ENCODE assay signal across 8 cellular contexts in the genomic region with DNA sequence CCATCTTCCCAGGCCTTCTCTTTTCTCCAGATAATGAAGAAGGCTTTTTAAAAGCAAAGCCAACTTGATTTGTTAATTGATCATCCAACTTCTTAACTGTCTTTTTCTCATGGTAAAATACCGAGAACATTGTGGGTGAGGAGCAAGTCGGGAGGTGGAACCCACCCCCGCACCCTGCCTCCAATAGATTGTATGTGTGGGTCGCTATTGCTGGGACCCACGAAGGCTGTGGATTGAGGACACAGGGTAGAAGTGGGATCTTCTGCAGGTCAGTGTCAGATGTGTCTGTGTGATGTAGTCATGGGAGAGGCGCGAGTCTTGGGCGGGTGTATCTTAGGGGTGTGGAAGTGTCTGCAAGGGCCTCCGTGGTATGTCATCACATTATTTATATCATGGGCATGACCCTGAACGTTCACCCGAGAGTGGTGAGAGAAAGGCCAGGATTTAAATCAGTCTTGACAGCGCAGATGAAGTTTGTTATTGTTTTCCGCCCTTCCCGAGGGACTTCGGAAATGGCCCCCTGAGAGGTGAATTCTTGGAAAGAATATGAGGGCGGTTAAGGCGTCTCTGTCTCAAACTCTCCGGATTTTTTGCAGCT. TPM values are rescaled to one million over a fixed set of nuclear protein-coding genes. Genes with fewer than 3 reads are reported as not detected.
DNase-seq lines count a peak whose midpoint lies in the region; ATAC-seq and TF ChIP-seq lines count a peak whose summit lies in the region.

No MANE protein-coding gene starts in this region.

- ATAC-seq in GM23338 (no peak), GM19035 (IDR thresholded peaks at IDR 0.05; ENCODE audit: unreplicated experiment) (no peak)

- H3K27me3 ChIP-seq in BJ (ENCODE audit: control insufficient read depth, insufficient read depth, low read length) (no peaks in the 10 kb centered on the region), GM23338 (ENCODE audit: insufficient read depth) (peaks cover 17% of the 10 kb centered on the region), Peyer's patch (no peaks in the 10 kb centered on the region), kidney epithelial cell (ENCODE audit: control insufficient read depth, insufficient read depth, low read length) (no peaks in the 10 kb centered on the region)

- H3K27me3 Mint-ChIP-seq in GM23338 (ENCODE audit: insufficient read depth, low read depth, poor library complexity) (peaks cover 16% of the 10 kb centered on the region), MCF 10A (ENCODE audit: insufficient read depth, unreplicated experiment) (no peaks in the 10 kb centered on the region)

- intact Hi-C loops in MCF 10A (cut with micrococcal nuclease) = loop anchor here (5.0 kb wide), 1 partner anchor 36 kb away; no protein-coding TSS in a partner anchor

- DNase-seq in BJ (ENCODE audit: low read depth) (no peak), GM23338 (ENCODE audit: low spot score) (peak; percentile 10), Peyer's patch (peak; percentile 47 to 84 (median 77)), MCF 10A (ENCODE audit: unreplicated experiment) (no peak), kidney epithelial cell (ENCODE audit: low read depth) (no peak), Kasumi-1 (lab: John Stamatoyannopoulos, UW) (no peak)
- DNase-seq in stimulated activated naive CD4-positive, alpha-beta T cell treated with Interleukin-2 at 50 U/mL for 16 hours (lab: John Stamatoyannopoulos, UW) = peak; percentile 19

- POLR2A ChIA-PET in BJ (lab: Charles Lee) = no interaction called here
- POLR2A ChIA-PET in MCF 10A (lab: Yijun Ruan, JAX) = interaction anchor here (1.0 to 1.8 kb wide), 5 partner anchors 9 to 79 kb away, joined by 3 to 20 read pairs (median 5); no protein-coding TSS in a partner anchor

- no peak for TF ChIP-seq POLR2A in Peyer's patch (IDR thresholded peaks at IDR 0.05)

- no peaks in the 10 kb centered on the region for H3K9me3 Mint-ChIP-seq in GM23338
- no peaks in the 10 kb centered on the region for H3K9me3 Mint-ChIP-seq in MCF 10A (ENCODE audit: unreplicated experiment)

- H3F3A ChIP-seq in GM23338 (replicated peaks; ENCODE audit: low read depth) = 0 out of 2 replicates have a peak, but pooled peaks cover 6% of the 10 kb centered on the region

- no TSS peak for BruUV-seq in MCF 10A (replicated peaks; lab: Mats Ljungman, UMichigan)

- peak overlapping the region; percentile 94 for H3K4me2 ChIP-seq in GM23338

- no peak for TF ChIP-seq CTCF in BJ (IDR thresholded peaks at IDR 0.05; ENCODE audit: insufficient read depth, low read depth, low read length)
- TF ChIP-seq CTCF in GM23338 (conservative IDR thresholded peaks at IDR 0.05; ENCODE audit: low read depth in 2 of 2) = no peak
- TF ChIP-seq CTCF in Peyer's patch (IDR thresholded peaks at IDR 0.05) = no peak
- no peak for TF ChIP-seq CTCF in MCF 10A (IDR thresholded peaks at IDR 0.05; ENCODE audit: unreplicated experiment)
- TF ChIP-seq CTCF in kidney epithelial cell (IDR thresholded peaks at IDR 0.05; ENCODE audit: insufficient read depth, low read length, poor library complexity, severe bottlenecking) = no peak

- H3K27ac Mint-ChIP-seq in GM23338 = peak overlapping the region; percentile 5; the same call in 1 of the 2 replicates
- H3K27ac Mint-ChIP-seq in MCF 10A (ENCODE audit: low read depth, unreplicated experiment) = no peak overlapping the region

- H3K36me3 Mint-ChIP-seq in GM23338 (ENCODE audit: low read depth) (no peaks in the 10 kb centered on the region; the same call in 2 of the 3 replicates), MCF 10A (ENCODE audit: insufficient read depth, unreplicated experiment) (no peaks in the 10 kb centered on the region)

- H3K4me3 ChIP-seq in BJ (ENCODE audit: low read depth, low read length) (peak overlapping the region; percentile 86), GM23338 (peak overlapping the region; percentile 98), Peyer's patch (peak overlapping the region; percentile 78 to 92 (median 88)), kidney epithelial cell (ENCODE audit: low read depth, low read length) (peak overlapping the region; percentile 73)

- CTCF ChIA-PET in BJ (lab: Yijun Ruan, JAX) (interaction anchor here (0.7 to 2.4 kb wide), 9 partner anchors 8 to 75 kb away, joined by 3 to 11 read pairs (median 4); no protein-coding TSS in a partner anchor), MCF 10A (lab: Yijun Ruan, JAX) (interaction anchor here (1.0 to 1.2 kb wide), 3 partner anchors 39 to 78 kb away, joined by 3 to 5 read pairs (median 3); no protein-coding TSS in a partner anchor)

- H3K27ac ChIP-seq in GM23338 (ENCODE audit: low read depth) (no peak overlapping the region), Peyer's patch (peak overlapping the region; percentile 90 to 95 (median 92))

- no peaks in the 10 kb centered on the region for H3K36me3 ChIP-seq in BJ (ENCODE audit: control insufficient read depth, insufficient read depth, low read length)
- no peaks in the 10 kb centered on the region for H3K36me3 ChIP-seq in GM23338 (ENCODE audit: insufficient read depth)
- peaks cover 0 to 4% (median 0%) of the 10 kb centered on the region in 3 donors for H3K36me3 ChIP-seq in Peyer's patch
- no peaks in the 10 kb centered on the region for H3K36me3 ChIP-seq in kidney epithelial cell (ENCODE audit: control insufficient read depth, insufficient read depth, low read length)

- peak overlapping the region; percentile 96 for H2AFZ ChIP-seq in GM23338

- peaks cover 9% of the 10 kb centered on the region; the same call in 1 of the 2 replicates for H4K20me1 ChIP-seq in GM23338 (replicated peaks; ENCODE audit: insufficient read depth)

- H3K4me1 Mint-ChIP-seq in GM23338 (peaks cover 31% of the 10 kb centered on the region), MCF 10A (ENCODE audit: insufficient read depth, unreplicated experiment) (peaks cover 16% of the 10 kb centered on the region)

- H3K9me2 ChIP-seq in GM23338 (ENCODE audit: insufficient read depth) = peaks cover 4% of the 10 kb centered on the region; the same call in 1 of the 2 replicates

- H3K4me1 ChIP-seq in GM23338 (ENCODE audit: insufficient read depth) = peaks cover 26% of the 10 kb centered on the region
- H3K4me1 ChIP-seq in Peyer's patch = peaks cover 0 to 24% (median 2%) of the 10 kb centered on the region in 4 donors

- no peaks in the 10 kb centered on the region for H3K9me3 ChIP-seq in Peyer's patch

- peaks cover 7% of the 10 kb centered on the region for H3K79me2 ChIP-seq in GM23338 (replicated peaks; ENCODE audit: insufficient read depth)

- H3K4me3 Mint-ChIP-seq in GM23338 (peak overlapping the region; percentile 79), MCF 10A (ENCODE audit: unreplicated experiment) (peak overlapping the region; percentile 96)

TF ChIP-seq in GM23338, 12 proteins besides CTCF, POLR2A, EP300 and RAD21 (continues in another document):
- TF ChIP-seq ZNF331 (CRISPR knock-in tag; IDR thresholded peaks at IDR 0.05; ENCODE audit: low read depth) (no peak), EZH2 (IDR thresholded peaks at IDR 0.05; ENCODE audit: low read depth, unreplicated experiment) (no peak), EZH2phosphoT487 (IDR thresholded peaks at IDR 0.05; ENCODE audit: unreplicated experiment) (no peak)

RNA-seq across cellular contexts. Expression of gene PAQR8, which starts 0.5 kb away (rescaled TPM):
- polyA plus RNA-seq in BJ (2011; rRNA removed) (2.2 and 2.3 TPM in 2 replicates), GM23338 (2016; fragmentation: Nextera tagmentation; extraction: Ambion mirVana) (3.6 and 3.7 TPM in 2 replicates)
- polyA minus RNA-seq in BJ (2011; rRNA and poly(A)+ RNA removed) = 1.5 and 2.5 TPM in 2 replicates
- 10.8 and 11.2 TPM in 2 replicates for total RNA-seq in GM23338 (2014; rRNA removed; shearing (Covaris generic))
- total RNA-seq in Peyer's patch (100 to 1,000 TPM in 3 of 4 donors, 1 to 10 TPM in 1; 9.1 to 300 (median 210) TPM), MCF 10A (2022) (1.8 and 1.9 TPM in 2 replicates), kidney epithelial cell (4.4 and 4.7 TPM in 2 replicates)

RNA-seq across cellular contexts. Expression of gene EFHC1, which starts 58.7 kb away (rescaled TPM):
- 16.6 and 26.3 TPM in 2 replicates for polyA plus RNA-seq in BJ (2011; rRNA removed)
- polyA minus RNA-seq in BJ (2011; rRNA and poly(A)+ RNA removed) = 12.1 and 22.7 TPM in 2 replicates
- 23.8 and 24.3 TPM in 2 replicates for total RNA-seq in GM23338 (2014; rRNA removed; shearing (Covaris generic))
- 22.0 and 28.0 TPM in 2 replicates for polyA plus RNA-seq in GM23338 (2016; fragmentation: Nextera tagmentation; extraction: Ambion mirVana)
- total RNA-seq in Peyer's patch = 10 to 100 TPM; 20.0 to 40.4 (median 22.7) TPM
- total RNA-seq in MCF 10A (2022) = 26.3 and 26.9 TPM in 2 replicates
- total RNA-seq in kidney epithelial cell = 20.5 and 22.9 TPM in 2 replicates

Comparison
In these comparisons a context has a peak if more than half of its experiments do, and no peak if none do; other contexts are left out.
1. DNase-seq: peak in GM23338 (single experiment), Peyer's patch (3 of 3) and stimulated activated naive CD4-positive, alpha-beta T cell treated with Interleukin-2 at 50 U/mL for 16 hours (single experiment); none in BJ (single experiment), MCF 10A (single experiment), kidney epithelial cell (single experiment) and Kasumi-1 (0 of 2).
2. Peak in every context shown above with its lines, with median percentiles within 50 percentile points of each other: H3K4me3 ChIP-seq.